Comparison of ENCODE assay signal across 20 cellular contexts in genomic region chr10:128884061-128884425, GRCh38.
"Had no signal": no experiment of that assay in that cellular context is flagged by ENCODE, and none has a peak within 500 bp of the region (broad histone marks: within the 10 kb centered on the region; RNA-seq: fewer than 3 reads in every experiment).

No MANE protein-coding gene starts in this region.

- DNase-seq: heart left ventricle; hypothalamus; left colon; left lung; lower lobe of right lung; mammary epithelial cell; mesenchymal stem cell; naive thymus-derived CD8-positive, alpha-beta T cell; occipital lobe; ovary; retina; right cardiac atrium; sigmoid colon; small intestine; spleen; stimulated activated CD4-positive, alpha-beta T cell treated with anti-CD3 and anti-CD28 coated beads, Interleukin-4, amount 100 ng/mL, for 24 hours; stimulated activated naive CD4-positive, alpha-beta T cell; trophoblast cell; uterus had no signal

- ATAC-seq: heart left ventricle; left colon; naive thymus-derived CD8-positive, alpha-beta T cell; right cardiac atrium; stimulated activated effector memory CD8-positive, alpha-beta T cell treated with anti-CD3 and anti-CD28 coated beads, Interleukin-12 subunit alpha, Interleukin-12 subunit beta, amount 100 ng/mL, for 72 hours had no signal
